24 cellular contexts compared by ENCODE assay signal in genomic region chr5:43204958-43205357, GRCh38. TPM values are rescaled to one million over a fixed set of nuclear protein-coding genes. Genes with fewer than 3 reads are reported as not detected.
DNase-seq lines count a peak whose midpoint lies in the region; ATAC-seq and TF ChIP-seq lines count a peak whose summit lies in the region.
"Had no signal": no experiment of that assay in that cellular context is flagged by ENCODE, and none has a peak within 500 bp of the region (broad histone marks: within the 10 kb centered on the region; RNA-seq: fewer than 3 reads in every experiment).

No MANE protein-coding gene starts in this region.

- H3K79me2 ChIP-seq in HCT116 (ENCODE audit: insufficient read depth, low read length), result no peaks in the 10 kb centered on the region

- H3K4me1 ChIP-seq in HCT116 (ENCODE audit: control insufficient read depth in 1 of 2, insufficient read depth in 2 of 2, low read length in 2 of 2), result peaks cover 3 to 5% of the 10 kb centered on the region in 2 experiments; a peak in 2 of 4 replicates
- H3K4me1 ChIP-seq: BE2C had no signal

- no peak for TF ChIP-seq RAD21 in HCT116 (IDR thresholded peaks at IDR 0.05; ENCODE audit: low read depth)

- H4K20me1 ChIP-seq in HCT116 (ENCODE audit: insufficient read depth), result no peaks in the 10 kb centered on the region
- H4K20me1 ChIP-seq: BLaER1 had no signal

- H3K4me3 Mint-ChIP-seq in naive thymus-derived CD8-positive, alpha-beta T cell, result no peak overlapping the region
- H3K4me3 Mint-ChIP-seq: CD14-positive monocyte; CD4-positive, alpha-beta memory T cell; CD4-positive, CD25-positive, alpha-beta regulatory T cell; CD8-positive, alpha-beta memory T cell had no signal

- no peak overlapping the region for H3K4me3 ChIP-seq in HCT116 (replicated peaks in 1 of 2; ENCODE audit: low read depth in 1 of 2, low read length in 2 of 2)
- H3K4me3 ChIP-seq: BLaER1 had no signal

- H3K27ac Mint-ChIP-seq in naive thymus-derived CD8-positive, alpha-beta T cell, result no peak overlapping the region
- H3K27ac Mint-ChIP-seq: CD4-positive, alpha-beta memory T cell; CD4-positive, CD25-positive, alpha-beta regulatory T cell; CD8-positive, alpha-beta memory T cell had no signal

- no TSS peak for BruUV-seq in HCT116 (replicated peaks; lab: Mats Ljungman, UMichigan)

- no peak overlapping the region for H3K27ac ChIP-seq in HCT116 (ENCODE audit: low read depth, low read length)
- H3K27ac ChIP-seq: BLaER1 had no signal

- no peaks in the 10 kb centered on the region for H3K9me3 ChIP-seq in HCT116 (ENCODE audit: control insufficient read depth in 1 of 2, insufficient read depth in 1 of 2, low read depth in 1 of 2, low read length in 2 of 2)
- H3K9me3 ChIP-seq: BE2C, BLaER1 had no signal

- no peak overlapping the region for H3K9ac ChIP-seq in HCT116 (ENCODE audit: low read length)
- H3K9ac ChIP-seq: BLaER1 had no signal

- peak; percentile 15 for TF ChIP-seq CTCF in GM10248 (IDR thresholded peaks at IDR 0.05; ENCODE audit: control extremely low read depth, extremely low read depth, low read depth, missing control alignments)
- no peak for TF ChIP-seq CTCF in HCT116 (IDR thresholded peaks at IDR 0.05 in 2 of 3, conservative IDR thresholded peaks at IDR 0.05 in 1 of 3; ENCODE audit: borderline replicate concordance in 1 of 3, insufficient read depth in 1 of 3, low read depth in 2 of 3, low read length in 2 of 3)
- TF ChIP-seq CTCF in GM20000 (IDR thresholded peaks at IDR 0.05; ENCODE audit: extremely low read depth, missing control alignments), result no peak

- H3K36me3 ChIP-seq in HCT116 (ENCODE audit: control insufficient read depth in 1 of 2, insufficient read depth in 2 of 2, low read length in 2 of 2), result no peaks in the 10 kb centered on the region
- H3K36me3 ChIP-seq: BE2C, BLaER1 had no signal

- peaks cover 0 to 2% (median 0%) of the 10 kb centered on the region in 4 donors for H3K4me1 Mint-ChIP-seq in naive thymus-derived CD8-positive, alpha-beta T cell
- H3K4me1 Mint-ChIP-seq: CD4-positive, alpha-beta memory T cell; CD8-positive, alpha-beta memory T cell had no signal

- peaks cover 0 to 2% (median 0%) of the 10 kb centered on the region in 3 donors for H3K36me3 Mint-ChIP-seq in naive thymus-derived CD8-positive, alpha-beta T cell
- H3K36me3 Mint-ChIP-seq: CD14-positive monocyte; CD4-positive, alpha-beta memory T cell had no signal

- no peak overlapping the region for H2AFZ ChIP-seq in HCT116 (ENCODE audit: low read depth, low read length, poor library complexity, severe bottlenecking)

- H3K4me2 ChIP-seq in HCT116 (ENCODE audit: low read length), result no peak overlapping the region
- H3K4me2 ChIP-seq: BLaER1 had no signal

- H3K9me3 Mint-ChIP-seq in naive thymus-derived CD8-positive, alpha-beta T cell, result peaks cover 0 to 3% (median 0%) of the 10 kb centered on the region in 9 donors
- H3K9me3 Mint-ChIP-seq: CD8-positive, alpha-beta memory T cell had no signal

- DNase-seq in GM10248 (ENCODE audit: extremely low spot score), result no peak
- DNase-seq in HCT116 (ENCODE audit: low read depth, low spot score), result no peak
- peak; percentile 6 for DNase-seq in NCI-H69 (lab: John Stamatoyannopoulos, UW)
- no peak for DNase-seq in activated effector memory CD4-positive, alpha-beta T cell treated with Interleukin-2 at 50 U/mL for 16 hours
- no peak for DNase-seq in naive thymus-derived CD8-positive, alpha-beta T cell
- DNase-seq in GM20000 (ENCODE audit: low spot score), result no peak
- DNase-seq: 8988T; ACHN; BE2C; C1 segment of cervical spinal cord; CD4-positive, alpha-beta memory T cell; CD4-positive, CD25-positive, alpha-beta regulatory T cell; CD8-positive, alpha-beta memory T cell; COR-L47; DMS 273 treated with DMSO at 0.1 percent for 48 hours; DMS153; DMS53; DMS79; DND-41; EL; GDM1 had no signal

- no peaks in the 10 kb centered on the region for H3K9me2 ChIP-seq in HCT116 (ENCODE audit: insufficient read depth)

- intact Hi-C loops in HCT116 (cut with micrococcal nuclease), result no loop called here

- ATAC-seq in HCT116, result peak; percentile 55
- ATAC-seq in naive thymus-derived CD8-positive, alpha-beta T cell, result no peak

- H3K27me3 ChIP-seq in HCT116 (ENCODE audit: insufficient read depth, low read length), result no peaks in the 10 kb centered on the region
- H3K27me3 ChIP-seq: BLaER1 had no signal

- RAD21 ChIA-PET in HCT116 (lab: Charles Lee; ENCODE audit: low non-redundant PET in 1 of 2, low total read pairs in 2 of 2, uncharacterized antibody in 2 of 2, unreplicated experiment in 2 of 2), result no interaction called here

- H3K27me3 Mint-ChIP-seq in naive thymus-derived CD8-positive, alpha-beta T cell, result peaks cover 9 to 18% (median 10%) of the 10 kb centered on the region in 5 donors

- TF ChIP-seq POLR2A in HCT116 (IDR thresholded peaks at IDR 0.05; ENCODE audit: borderline replicate concordance, extremely low read depth, insufficient read depth, insufficient read length), result no peak

- CTCF ChIA-PET in GM10248 (lab: Yijun Ruan, JAX), result interaction anchor here (1.0 kb wide), 1 partner anchor 68 kb away, joined by 3 read pairs; no protein-coding TSS in a partner anchor
- CTCF ChIA-PET in HCT116 (lab: Charles Lee), result no interaction called here

- POLR2A ChIA-PET in GM10248 (lab: Yijun Ruan, JAX) (no interaction called here), HCT116 (lab: Charles Lee) (no interaction called here)
- POLR2A ChIA-PET in naive thymus-derived CD8-positive, alpha-beta T cell (lab: Charles Lee), result no interaction called here

TF ChIP-seq in HCT116, 20 proteins besides CTCF, POLR2A, EP300 and RAD21 (continues in another document):
- TF ChIP-seq YY1 (IDR thresholded peaks at IDR 0.05; ENCODE audit: extremely low read depth, insufficient replicate concordance, low read depth, low read length) (no peak), EZH2phosphoT487 (IDR thresholded peaks at IDR 0.05; ENCODE audit: borderline replicate concordance) (no peak), JUND (IDR thresholded peaks at IDR 0.05) (no peak), CBX3 (IDR thresholded peaks at IDR 0.05; ENCODE audit: low read depth) (no peak), TCF7L2 (IDR thresholded peaks at IDR 0.05; ENCODE audit: borderline replicate concordance, extremely low read depth, insufficient read depth, insufficient read length) (no peak), ATF3 (IDR thresholded peaks at IDR 0.05) (no peak), ZNF274 (IDR thresholded peaks at IDR 0.05; ENCODE audit: low read depth, low read length) (no peak), MAX (IDR thresholded peaks at IDR 0.05) (no peak), CEBPB (IDR thresholded peaks at IDR 0.05; ENCODE audit: low read depth) (no peak), SIN3A (IDR thresholded peaks at IDR 0.05; ENCODE audit: low read depth) (no peak), ELF1 (IDR thresholded peaks at IDR 0.05; ENCODE audit: borderline replicate concordance, low read depth) (no peak), ZBTB33 (IDR thresholded peaks at IDR 0.05; ENCODE audit: extremely low read depth, insufficient replicate concordance, low read length) (no peak), EGR1 (IDR thresholded peaks at IDR 0.05; ENCODE audit: low read depth) (no peak), EZH2 (IDR thresholded peaks at IDR 0.05) (no peak), FOSL1 (IDR thresholded peaks at IDR 0.05; ENCODE audit: low read depth) (no peak)

RNA-seq across cellular contexts. Expression of gene NIM1K, which starts 12.9 kb away (rescaled TPM):
- total RNA-seq in HCT116 (2021; ENCODE audit: unreplicated experiment), result 0.44 TPM
- polyA plus RNA-seq in HCT116 (2012), result 0.10 TPM in 1 of 2 replicates, not detected in the other
- under 1 TPM; 0.26 to 0.74 TPM for total RNA-seq in naive thymus-derived CD8-positive, alpha-beta T cell
- not detected for polyA plus RNA-seq in naive thymus-derived CD8-positive, alpha-beta T cell
- total RNA-seq: Daoy had no signal
- polyA plus RNA-seq: CD14-positive monocyte had no signal
